In the genomic region with DNA sequence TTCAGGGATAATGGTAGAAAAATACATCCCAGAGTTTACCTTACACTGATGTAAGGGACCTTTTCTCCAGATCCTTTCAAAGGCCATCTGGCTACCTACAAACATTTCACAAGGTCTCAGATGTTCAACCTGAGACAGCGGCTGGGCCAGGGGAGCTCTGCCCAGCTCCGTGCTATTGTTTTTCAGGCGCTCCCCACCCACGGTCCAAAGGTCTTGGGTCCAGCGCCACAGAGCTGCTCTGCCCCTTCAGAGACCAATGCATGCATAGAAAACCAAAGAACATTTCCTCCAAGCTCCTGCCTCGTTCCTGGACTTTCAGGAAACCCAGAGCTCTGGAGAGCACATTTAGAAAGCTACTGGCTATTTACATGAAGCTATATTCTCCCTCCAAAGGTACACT, we compare ENCODE assay signal across 23 cellular contexts. TPM values are rescaled to one million over a fixed set of nuclear protein-coding genes. Genes with fewer than 3 reads are reported as not detected.
A peak's percentile ranks its signal among the peaks of the same experiment; 100 is the strongest.
DNase-seq lines count a peak whose midpoint lies in the region; ATAC-seq and FAIRE-seq lines count a peak whose summit lies in the region.
"Had no signal": no experiment of that assay in that cellular context is flagged by ENCODE, and none has a peak within 500 bp of the region (broad histone marks: within the 10 kb centered on the region; RNA-seq: fewer than 3 reads in every experiment).

No MANE protein-coding gene starts in this region.

- H2AFZ ChIP-seq in ACC112 (ENCODE audit: low read length, unreplicated experiment), result no peak overlapping the region

- H3K27ac ChIP-seq in ACC112 (ENCODE audit: low read depth, low read length) (peak overlapping the region; percentile 94), small intestine (ENCODE audit: low read depth in 1 of 2, low read length in 1 of 2) (no peak overlapping the region)
- H3K27ac ChIP-seq: foreskin keratinocyte, thyroid gland had no signal

- H3K4me1 ChIP-seq in ACC112 (ENCODE audit: control insufficient read depth, insufficient read depth, low read length, unreplicated experiment) (peaks cover 33% of the 10 kb centered on the region), adipocyte (ENCODE audit: control insufficient read depth, insufficient read depth, low read length) (peaks cover 45% of the 10 kb centered on the region), mucosa of stomach (ENCODE audit: control insufficient read depth, insufficient read depth, low read length) (peaks cover 33% of the 10 kb centered on the region), small intestine (ENCODE audit: control insufficient read depth in 2 of 2, insufficient read depth in 1 of 2, low read depth in 1 of 2, low read length in 1 of 2) (no peaks in the 10 kb centered on the region)

- H3K36me3 ChIP-seq in ACC112 (ENCODE audit: insufficient read depth, low read length) (0 out of 2 replicates have a peak, but pooled peaks cover 6% of the 10 kb centered on the region), adipocyte (ENCODE audit: control insufficient read depth, insufficient read depth, low read length, severe bottlenecking) (no peaks in the 10 kb centered on the region), mucosa of stomach (ENCODE audit: control insufficient read depth, insufficient read depth, low read length) (no peaks in the 10 kb centered on the region), small intestine (ENCODE audit: control insufficient read depth in 2 of 2, insufficient read depth in 2 of 2, low read length in 2 of 2) (no peaks in the 10 kb centered on the region)
- H3K36me3 ChIP-seq: thyroid gland had no signal

- H3K79me2 ChIP-seq in ACC112 (ENCODE audit: control insufficient read depth, insufficient read depth, low read length, unreplicated experiment), result no peaks in the 10 kb centered on the region

- no peak overlapping the region for H3K4me3 ChIP-seq in ACC112 (ENCODE audit: low read depth, low read length)
- no peak overlapping the region for H3K4me3 ChIP-seq in adipocyte (ENCODE audit: low read length)
- H3K4me3 ChIP-seq in mucosa of stomach (ENCODE audit: low read length), result no peak overlapping the region
- no peak overlapping the region for H3K4me3 ChIP-seq in small intestine (ENCODE audit: low read depth in 1 of 2, low read length in 2 of 2)
- H3K4me3 ChIP-seq: thyroid gland had no signal

- WGBS in small intestine, 3 donors, result 13 to 63% (median 34%) methylated on average over 6 of the region's 6 CpGs

- ATAC-seq in GM21390 (IDR thresholded peaks at IDR 0.05; ENCODE audit: unreplicated experiment) (no peak), GM18517 (IDR thresholded peaks at IDR 0.05; ENCODE audit: unreplicated experiment) (no peak)
- ATAC-seq: activated CD8-positive, alpha-beta T cell treated with anti-CD3 and anti-CD28 coated beads for 36 hours; foreskin keratinocyte; stimulated activated naive CD8-positive, alpha-beta T cell treated with anti-CD3 and anti-CD28 coated beads, Interleukin-15, Interleukin-2, amounts not matched to agents 100 U/mL and 50 U/mL, for 24 hours had no signal

- no peak for DNase-seq in adipocyte (ENCODE audit: low read depth)
- peak; percentile 58 for DNase-seq in small intestine
- no peak for DNase-seq in DMS79 (lab: John Stamatoyannopoulos, UW)
- DNase-seq in NCI-H2081 (lab: John Stamatoyannopoulos, UW), result no peak
- DNase-seq: activated CD4-positive, alpha-beta T cell treated with anti-CD3 and anti-CD28 coated beads for 1 hour; activated CD8-positive, alpha-beta memory T cell treated with anti-CD3 and anti-CD28 coated beads, Interleukin-2, amount 50 U/mL, for 48 hours; activated CD8-positive, alpha-beta T cell treated with anti-CD3 and anti-CD28 coated beads for 36 hours; activated naive CD4-positive, alpha-beta T cell treated with Interleukin-2 at 50 U/mL for 16 hours; endodermal cell; foreskin keratinocyte; kidney glomerular epithelial cell; MV-4-11; NCI-H1436 treated with DMSO at 0.1 percent for 48 hours; NCI-H226; NCI-H526 treated with DMSO at 0.1 percent for 48 hours; stimulated activated naive CD8-positive, alpha-beta T cell treated with anti-CD3 and anti-CD28 coated beads, Interleukin-15, Interleukin-2, amounts not matched to agents 100 U/mL and 50 U/mL, for 24 hours; thyroid gland had no signal

- peak overlapping the region; percentile 90 for H3K9ac ChIP-seq in adipocyte (ENCODE audit: low read length)
- H3K9ac ChIP-seq in mucosa of stomach (ENCODE audit: low read length), result peak overlapping the region; percentile 10

- FAIRE-seq in small intestine (lab: Jason Lieb, UNC), result no peak
- FAIRE-seq: G401.6, RCC 7860 had no signal

- H3K27me3 ChIP-seq in ACC112 (ENCODE audit: insufficient read depth, low read length) (no peaks in the 10 kb centered on the region), adipocyte (replicated peaks; ENCODE audit: control insufficient read depth, insufficient read depth, low read length) (no peaks in the 10 kb centered on the region), mucosa of stomach (ENCODE audit: control insufficient read depth, insufficient read depth, low read length) (no peaks in the 10 kb centered on the region), small intestine (ENCODE audit: control insufficient read depth in 2 of 2, insufficient read depth in 2 of 2, low read length in 2 of 2) (no peaks in the 10 kb centered on the region)
- H3K27me3 ChIP-seq: foreskin keratinocyte, thyroid gland had no signal

- no peaks in the 10 kb centered on the region for H3K9me3 ChIP-seq in adipocyte (ENCODE audit: control insufficient read depth, low read length)
- H3K9me3 ChIP-seq in mucosa of stomach (ENCODE audit: control insufficient read depth, low read length), result no peaks in the 10 kb centered on the region
- no peaks in the 10 kb centered on the region for H3K9me3 ChIP-seq in small intestine (ENCODE audit: control insufficient read depth, low read depth)
- H3K9me3 ChIP-seq: thyroid gland had no signal

RNA-seq across cellular contexts. Expression of a gene that starts 40.3 kb away (rescaled TPM):
- polyA plus RNA-seq in small intestine, result 10 to 100 TPM; 18.9 to 32.1 (median 21.9) TPM
